ENCODE assay signal across 24 cellular contexts in genomic region chr9:3949744-3950143, GRCh38.
DNase-seq lines count a peak whose midpoint lies in the region; ATAC-seq, FAIRE-seq and TF ChIP-seq lines count a peak whose summit lies in the region.
"Had no signal": no experiment of that assay in that cellular context is flagged by ENCODE, and none has a peak within 500 bp of the region (broad histone marks: within the 10 kb centered on the region; RNA-seq: fewer than 3 reads in every experiment).

No MANE protein-coding gene starts in this region.

- no peaks in the 10 kb centered on the region for H3K4me1 Mint-ChIP-seq in T-helper 17 cell
- H3K4me1 Mint-ChIP-seq: IgD-negative memory B cell had no signal

- TF ChIP-seq CTCF in brain microvascular endothelial cell (IDR thresholded peaks at IDR 0.05; ENCODE audit: low read depth, low read length, missing control alignments) (no peak), left ventricle myocardium inferior (IDR thresholded peaks at IDR 0.05; ENCODE audit: borderline replicate concordance) (no peak), mucosa of descending colon (IDR thresholded peaks at IDR 0.05) (no peak)

- H3K4ac ChIP-seq in mesenchymal stem cell (ENCODE audit: low read depth in 1 of 2, low read length in 2 of 2), result peak overlapping the region in 1 of 2 experiments; percentile 17

- no peak overlapping the region for H3K9ac ChIP-seq in mesenchymal stem cell (ENCODE audit: low read length)
- H3K9ac ChIP-seq: GM23248, KMS-11 had no signal

- H3K9me3 ChIP-seq in left ventricle myocardium inferior (replicated peaks) (no peaks in the 10 kb centered on the region), mesenchymal stem cell (ENCODE audit: control insufficient read depth, low read length) (no peaks in the 10 kb centered on the region), mucosa of descending colon (no peaks in the 10 kb centered on the region), T-helper 17 cell (ENCODE audit: control insufficient read depth, low read length, poor library complexity, severe bottlenecking) (no peaks in the 10 kb centered on the region)

- H2BK15ac ChIP-seq in mesenchymal stem cell (ENCODE audit: low read depth, poor library complexity, severe bottlenecking), result peak overlapping the region; percentile 26

- DNase-seq in brain microvascular endothelial cell (no peak), left ventricle myocardium inferior (no peak), mesenchymal stem cell (no peak), mucosa of descending colon (no peak), T-helper 17 cell (no peak)
- DNase-seq: CD4-positive, alpha-beta T cell; DMS53; GM23248; H7; NCI-H1048; NCI-H1417; NCI-H1694; NCI-H2029 treated with DMSO at 0.1 percent for 48 hours; NCI-H446 treated with DMSO at 0.1 percent for 48 hours; NCI-H82; NK-92 treated with Interleukin-12 subunit alpha and Interleukin-12 subunit beta, amount 100 ng/mL, for 24 hours; PC-3 had no signal

- peak overlapping the region; percentile 9 for H2AK5ac ChIP-seq in mesenchymal stem cell (ENCODE audit: low read length, severe bottlenecking)

- H4K8ac ChIP-seq in mesenchymal stem cell (ENCODE audit: low read length), result no peak overlapping the region

- H2AFZ ChIP-seq in mesenchymal stem cell (ENCODE audit: low read depth, low read length), result no peak overlapping the region
- H2AFZ ChIP-seq: GM23248 had no signal

- H3K36me3 Mint-ChIP-seq in T-helper 17 cell (ENCODE audit: low read depth), result no peaks in the 10 kb centered on the region
- H3K36me3 Mint-ChIP-seq: IgD-negative memory B cell had no signal

- ATAC-seq in mucosa of descending colon, result no peak
- no peak for ATAC-seq in GM21515 (IDR thresholded peaks at IDR 0.05; ENCODE audit: unreplicated experiment)
- ATAC-seq in GM21447 (IDR thresholded peaks at IDR 0.05; ENCODE audit: unreplicated experiment), result no peak
- ATAC-seq in T-helper 17 cell, result no peak
- ATAC-seq: PC-3 had no signal

- peaks cover 27% of the 10 kb centered on the region for H3K79me1 ChIP-seq in mesenchymal stem cell (replicated peaks; ENCODE audit: low read length, poor library complexity, severe bottlenecking)

- peak overlapping the region; percentile 49 to 84 for H2BK12ac ChIP-seq in mesenchymal stem cell (ENCODE audit: low read length in 2 of 2)

- H3K4me1 ChIP-seq in left ventricle myocardium inferior, result peaks cover 19% of the 10 kb centered on the region
- no peaks in the 10 kb centered on the region for H3K4me1 ChIP-seq in mesenchymal stem cell (ENCODE audit: control insufficient read depth, insufficient read depth, low read depth, low read length)
- no peaks in the 10 kb centered on the region for H3K4me1 ChIP-seq in mucosa of descending colon (ENCODE audit: low read depth)

- H3K23ac ChIP-seq in mesenchymal stem cell (ENCODE audit: low read length in 2 of 2), result no peak overlapping the region

- H4K91ac ChIP-seq in mesenchymal stem cell (ENCODE audit: low read length), result no peak overlapping the region

- H3K27ac ChIP-seq in brain microvascular endothelial cell (peak overlapping the region; percentile 73), left ventricle myocardium inferior (replicated peaks) (peak overlapping the region; percentile 60), mesenchymal stem cell (ENCODE audit: low read length, poor library complexity, severe bottlenecking) (no peak overlapping the region)
- H3K27ac ChIP-seq: KMS-11 had no signal

- no peak overlapping the region for H3K27ac Mint-ChIP-seq in T-helper 17 cell
- H3K27ac Mint-ChIP-seq: CD4-positive, alpha-beta T cell; IgD-negative memory B cell had no signal

- in situ Hi-C loops in brain microvascular endothelial cell (cut with HindIII; ENCODE audit: low pct_ligation_motif_present, low sequenced_read_pairs), result no loop called here

- H2BK120ac ChIP-seq in mesenchymal stem cell (ENCODE audit: low read depth, low read length), result peak overlapping the region; percentile 38

- H2BK5ac ChIP-seq in mesenchymal stem cell (ENCODE audit: low read depth, low read length, poor library complexity, severe bottlenecking), result no peak overlapping the region

- no peak overlapping the region for H3K4me3 Mint-ChIP-seq in T-helper 17 cell
- H3K4me3 Mint-ChIP-seq: CD4-positive, alpha-beta T cell; IgD-negative memory B cell had no signal

- H3K27me3 ChIP-seq in brain microvascular endothelial cell (replicated peaks), result no peaks in the 10 kb centered on the region
- no peaks in the 10 kb centered on the region for H3K27me3 ChIP-seq in left ventricle myocardium inferior (ENCODE audit: low read depth)
- no peaks in the 10 kb centered on the region for H3K27me3 ChIP-seq in mesenchymal stem cell (ENCODE audit: control insufficient read depth in 1 of 2, insufficient read depth in 1 of 2, low read length in 2 of 2)
- H3K27me3 ChIP-seq: BLaER1 treated with 17β-estradiol and CSF1 and Interleukin-3, amounts not matched to agents 10 nM and 100 nM had no signal

- no peak overlapping the region for H3K14ac ChIP-seq in mesenchymal stem cell (ENCODE audit: low read length in 2 of 2)

- H3K36me3 ChIP-seq in brain microvascular endothelial cell (replicated peaks) (no peaks in the 10 kb centered on the region), left ventricle myocardium inferior (no peaks in the 10 kb centered on the region), mesenchymal stem cell (ENCODE audit: control insufficient read depth in 1 of 2, insufficient read depth in 2 of 2, low read depth in 1 of 2, low read length in 2 of 2) (no peaks in the 10 kb centered on the region), mucosa of descending colon (ENCODE audit: low read depth) (no peaks in the 10 kb centered on the region)

- H3K4me3 ChIP-seq in brain microvascular endothelial cell (ENCODE audit: low read depth, low read length) (no peak overlapping the region), left ventricle myocardium inferior (no peak overlapping the region), mesenchymal stem cell (ENCODE audit: insufficient read depth in 1 of 2, low read depth in 1 of 2, low read length in 2 of 2) (no peak overlapping the region), mucosa of descending colon (no peak overlapping the region)
- H3K4me3 ChIP-seq: BLaER1 treated with 17β-estradiol and CSF1 and Interleukin-3, amounts not matched to agents 10 nM and 100 nM; GM23248 had no signal

- H3K27me3 Mint-ChIP-seq in T-helper 17 cell, result peaks cover 21% of the 10 kb centered on the region

- intact Hi-C loops in left ventricle myocardium inferior (cut with micrococcal nuclease), result no loop called here
- intact Hi-C loops in mucosa of descending colon (cut with DNase I, micrococcal nuclease), result no loop called here

- WGBS in mesenchymal stem cell, result 92% methylated on average over 5 of the region's 5 CpGs

- FAIRE-seq in A204.1 (lab: Jason Lieb, UNC), result peak; percentile 41
- FAIRE-seq: GM18507 had no signal

- peak overlapping the region; percentile 72 to 82 for H3K18ac ChIP-seq in mesenchymal stem cell (ENCODE audit: low read depth in 1 of 2, low read length in 2 of 2)

- H3K4me2 ChIP-seq in mesenchymal stem cell (ENCODE audit: low read length, poor library complexity, severe bottlenecking), result no peak overlapping the region
- H3K4me2 ChIP-seq: KMS-11 had no signal
